Comparison of ENCODE assay signal across 3 cellular contexts in genomic region chr5:148554621-148555020, GRCh38.
"Had no signal": no experiment of that assay in that cellular context is flagged by ENCODE, and none has a peak within 500 bp of the region (broad histone marks: within the 10 kb centered on the region; RNA-seq: fewer than 3 reads in every experiment).

No MANE protein-coding gene starts in this region.

- ATAC-seq: GM12878 had no signal

- DNase-seq: GDM1, GF-D8 had no signal
